ENCODE assay signal across 8 cellular contexts in genomic region chr13:99269627-99270252, GRCh38. TPM values are rescaled to one million over a fixed set of nuclear protein-coding genes. Genes with fewer than 3 reads are reported as not detected.
DNase-seq lines count a peak whose midpoint lies in the region; ATAC-seq and TF ChIP-seq lines count a peak whose summit lies in the region.

No MANE protein-coding gene starts in this region.

- peaks cover 24% of the 10 kb centered on the region for H3K36me3 Mint-ChIP-seq in MCF 10A (ENCODE audit: insufficient read depth, unreplicated experiment)

- in situ Hi-C loops in GM13977 (cut with MboI; ENCODE audit: low pct_unique_long_range_greater_than_20kb, low sequenced_read_pairs, unreplicated experiment), result loop anchor here (5.0 to 25.0 kb wide), 2 partner anchors 168 to 407 kb away; no protein-coding TSS in a partner anchor

- no TSS peak for BruUV-seq in MCF 10A (replicated peaks; lab: Mats Ljungman, UMichigan)

- intact Hi-C loops in MCF 10A (cut with micrococcal nuclease) (loop anchor here (1.0 to 10.0 kb wide), 4 partner anchors 72 to 375 kb away; no protein-coding TSS in a partner anchor), upper lobe of right lung (cut with DNase I) (loop anchor here (10.0 kb wide), 1 partner anchor 165 kb away; no protein-coding TSS in a partner anchor)

- H3K9me3 ChIP-seq in BE2C, result no peaks in the 10 kb centered on the region
- no peaks in the 10 kb centered on the region for H3K9me3 ChIP-seq in upper lobe of right lung

- no peaks in the 10 kb centered on the region for H3K27me3 Mint-ChIP-seq in MCF 10A (ENCODE audit: insufficient read depth, unreplicated experiment)

- H3K4me3 Mint-ChIP-seq in MCF 10A (ENCODE audit: unreplicated experiment), result no peak overlapping the region

- no peaks in the 10 kb centered on the region for H3K9me3 Mint-ChIP-seq in MCF 10A (ENCODE audit: unreplicated experiment)

- H3K27me3 ChIP-seq in BE2C (no peaks in the 10 kb centered on the region), upper lobe of right lung (no peaks in the 10 kb centered on the region)

- H3K36me3 ChIP-seq in BE2C (peaks cover under 1% of the 10 kb centered on the region; the same call in 1 of the 2 replicates), upper lobe of right lung (no peaks in the 10 kb centered on the region)

- H3K27ac ChIP-seq in upper lobe of right lung, result no peak overlapping the region

- POLR2A ChIA-PET in MCF 10A (lab: Yijun Ruan, JAX), result interaction anchor here (0.7 to 1.6 kb wide), 9 partner anchors 9 to 167 kb away, joined by 3 to 10 read pairs (median 5); partner anchors contain the start of gene UBAC2

- H3K4me1 Mint-ChIP-seq in MCF 10A (ENCODE audit: insufficient read depth, unreplicated experiment), result no peaks in the 10 kb centered on the region

- H3K4me3 ChIP-seq in BE2C (ENCODE audit: low read depth, low read length) (no peak overlapping the region), upper lobe of right lung (no peak overlapping the region)

- H3K4me1 ChIP-seq in BE2C (no peaks in the 10 kb centered on the region), upper lobe of right lung (no peaks in the 10 kb centered on the region)

- DNase-seq in BE2C, result no peak
- peak; percentile 26 for DNase-seq in GM13977 (ENCODE audit: low spot score)
- DNase-seq in NCI-H69 (lab: John Stamatoyannopoulos, UW), result peak; percentile 61
- DNase-seq in MCF 10A (ENCODE audit: unreplicated experiment), result peak; percentile 54
- peak; percentile 70 for DNase-seq in left kidney (ENCODE audit: low read depth, low spot score)
- no peak for DNase-seq in upper lobe of right lung
- no peak for DNase-seq in HPDE6-E6E7 (ENCODE audit: extremely low spot score)

- TF ChIP-seq CTCF in BE2C (IDR thresholded peaks at IDR 0.05; ENCODE audit: low read depth, low read length) (peak; percentile 70), GM13977 (IDR thresholded peaks at IDR 0.05; ENCODE audit: extremely low read depth, insufficient read depth, missing control alignments) (peak; percentile 87), MCF 10A (IDR thresholded peaks at IDR 0.05; ENCODE audit: unreplicated experiment) (peak; percentile 43), upper lobe of right lung (IDR thresholded peaks at IDR 0.05) (peak; percentile 71)

- H3K27ac Mint-ChIP-seq in MCF 10A (ENCODE audit: low read depth, unreplicated experiment), result no peak overlapping the region

- ATAC-seq in HG02973 (IDR thresholded peaks at IDR 0.05; ENCODE audit: unreplicated experiment) (peak; percentile 52), upper lobe of right lung (peak; percentile 87)

- CTCF ChIA-PET in MCF 10A (lab: Yijun Ruan, JAX), result interaction anchor here (0.6 to 11.1 kb wide), 55 partner anchors 9 to 380 kb away, joined by 3 to 173 read pairs (median 4); partner anchors contain the start of genes GPR18 and UBAC2

RNA-seq across cellular contexts. Expression of gene GPR18, which starts 11.6 kb away (rescaled TPM):
- not detected for polyA plus RNA-seq in BE2C (2012; ENCODE audit: insufficient read depth, insufficient read length, low read depth)
- total RNA-seq in MCF 10A (2022) (not detected in 2 replicates), upper lobe of right lung (0.58 TPM)

RNA-seq across cellular contexts. Expression of gene GPR183, which starts 37.5 kb away (rescaled TPM):
- polyA plus RNA-seq in BE2C (2012; ENCODE audit: insufficient read depth, insufficient read length, low read depth), result not detected
- total RNA-seq in MCF 10A (2022), result not detected in 2 replicates
- total RNA-seq in upper lobe of right lung, result 13.6 TPM

Comparison
In these comparisons a context has a peak if more than half of its experiments do, and no peak if none do; other contexts are left out.
1. DNase-seq: peak in GM13977 (single experiment), NCI-H69 (single experiment), MCF 10A (single experiment) and left kidney (single experiment); none in BE2C (single experiment), upper lobe of right lung (single experiment) and HPDE6-E6E7 (single experiment).
2. RNA of gene GPR183, which starts 37.5 kb away (total RNA-seq): 13.6 TPM in upper lobe of right lung (single experiment); not detected in MCF 10A; every median in the first group is over 10 times any median in the second.
3. Peak in every context shown above with its lines, with median percentiles within 50 percentile points of each other: CTCF ChIP-seq.